17 cellular contexts compared by ENCODE assay signal in the genomic region with DNA sequence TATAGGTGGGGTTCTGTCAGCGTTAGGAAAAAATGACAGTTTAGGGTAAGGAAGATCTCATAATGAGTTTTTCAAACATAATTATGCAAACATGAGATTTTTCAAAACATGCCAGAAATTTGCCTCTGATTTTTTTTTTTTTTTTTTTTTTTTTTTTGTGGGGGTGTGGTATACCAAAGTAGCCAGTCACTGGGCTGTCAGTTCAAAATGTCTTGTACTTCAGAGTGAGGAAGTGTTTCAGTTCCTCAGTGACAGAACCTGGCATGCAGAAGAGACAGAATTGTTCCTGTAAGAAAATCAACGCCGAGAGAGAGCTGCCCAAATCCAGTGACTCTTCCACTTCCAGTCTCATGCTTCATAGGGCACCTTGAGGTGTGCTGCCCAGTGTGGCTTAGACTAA.
DNase-seq lines count a peak whose midpoint lies in the region; ATAC-seq lines count a peak whose summit lies in the region.
"Had no signal": no experiment of that assay in that cellular context is flagged by ENCODE, and none has a peak within 500 bp of the region (broad histone marks: within the 10 kb centered on the region; RNA-seq: fewer than 3 reads in every experiment).

No MANE protein-coding gene starts in this region.

- no peaks in the 10 kb centered on the region for H3K9me3 Mint-ChIP-seq in memory B cell
- H3K9me3 Mint-ChIP-seq: activated T-helper 17 cell treated with anti-CD3 and anti-CD28 coated beads, Interleukin-2, amount 50 U/mL, for 72 hours; endodermal cell; T-helper 2 cell treated with Interferon-gamma antibody and Interleukin-4, amounts not matched to agents 5 μg/mL and 100 μg/mL, for 36 hours had no signal

- no peaks in the 10 kb centered on the region for H3K27me3 Mint-ChIP-seq in memory B cell
- H3K27me3 Mint-ChIP-seq: activated T-helper 17 cell treated with anti-CD3 and anti-CD28 coated beads, Interleukin-2, amount 50 U/mL, for 72 hours had no signal

- peaks cover 24% of the 10 kb centered on the region for H3K36me3 Mint-ChIP-seq in memory B cell

- peak overlapping the region; percentile 66 for H3K4me3 Mint-ChIP-seq in memory B cell
- H3K4me3 Mint-ChIP-seq: activated T-helper 17 cell treated with anti-CD3 and anti-CD28 coated beads, Interleukin-2, amount 50 U/mL, for 72 hours; endodermal cell; T-helper 2 cell treated with Interferon-gamma antibody and Interleukin-4, amounts not matched to agents 5 μg/mL and 100 μg/mL, for 36 hours had no signal

- DNase-seq in NOMO-1 treated with DMSO at 0.1 percent for 48 hours (lab: John Stamatoyannopoulos, UW; ENCODE audit: unreplicated experiment) (peak; percentile 50), NOMO-1 treated with dmso at 0.1 percent for 144 hours (lab: John Stamatoyannopoulos, UW; ENCODE audit: unreplicated experiment) (no peak), NAMALWA (ENCODE audit: low spot score) (peak; percentile 33), memory B cell (ENCODE audit: low spot score in 2 of 2) (no peak), NCI-H2196 treated with DMSO at 0.1 percent for 48 hours (lab: John Stamatoyannopoulos, UW; ENCODE audit: unreplicated experiment) (no peak)
- DNase-seq: amniotic stem cell; cerebellar nuclear complex; endodermal cell; GM23248; NCI-H526; RPMI8226; stimulated activated CD4-positive, alpha-beta T cell treated with anti-CD3 and anti-CD28 coated beads, Interleukin-12 subunit alpha, Interleukin-12 subunit beta, amount 100 ng/mL, for 4 hours had no signal

- peaks cover 27% of the 10 kb centered on the region for H3K4me1 Mint-ChIP-seq in memory B cell
- H3K4me1 Mint-ChIP-seq: activated T-helper 17 cell treated with anti-CD3 and anti-CD28 coated beads, Interleukin-2, amount 50 U/mL, for 72 hours had no signal

- ATAC-seq in GM21723 (IDR thresholded peaks at IDR 0.05; ENCODE audit: unreplicated experiment) (peak; percentile 46), memory B cell (ENCODE audit: low read depth) (peak; percentile 82), HG02870 (IDR thresholded peaks at IDR 0.05; ENCODE audit: unreplicated experiment) (no peak), HG03196 (IDR thresholded peaks at IDR 0.05; ENCODE audit: unreplicated experiment) (no peak)
- ATAC-seq: activated T-helper 17 cell treated with anti-CD3 and anti-CD28 coated beads, Interleukin-2, amount 50 U/mL, for 72 hours had no signal

- peak overlapping the region; percentile 91 for H3K27ac Mint-ChIP-seq in memory B cell
- H3K27ac Mint-ChIP-seq: activated T-helper 17 cell treated with anti-CD3 and anti-CD28 coated beads, Interleukin-2, amount 50 U/mL, for 72 hours; endodermal cell; T-helper 2 cell treated with Interferon-gamma antibody and Interleukin-4, amounts not matched to agents 5 μg/mL and 100 μg/mL, for 36 hours had no signal

Comparison
In these comparisons a context has a peak if more than half of its experiments do, and no peak if none do; other contexts are left out.
1. DNase-seq: peak in NOMO-1 treated with DMSO at 0.1 percent for 48 hours (single experiment) and NAMALWA (single experiment); none in NOMO-1 treated with dmso at 0.1 percent for 144 hours (single experiment), memory B cell (0 of 2) and NCI-H2196 treated with DMSO at 0.1 percent for 48 hours (single experiment).
2. ATAC-seq: peak in GM21723 (single experiment) and memory B cell (single experiment); none in HG02870 (single experiment) and HG03196 (single experiment).